In genomic region chr2:140797718-140798117, GRCh38 we compare ENCODE assay signal across 13 cellular contexts.
A peak's percentile ranks its signal among the peaks of the same experiment; 100 is the strongest.
DNase-seq lines count a peak whose midpoint lies in the region; ATAC-seq, FAIRE-seq and TF ChIP-seq lines count a peak whose summit lies in the region.
"Had no signal": no experiment of that assay in that cellular context is flagged by ENCODE, and none has a peak within 500 bp of the region (broad histone marks: within the 10 kb centered on the region; RNA-seq: fewer than 3 reads in every experiment).

No MANE protein-coding gene starts in this region.

- intact Hi-C loops in PC-3 (cut with micrococcal nuclease) (no loop called here), pancreas (cut with DNase I) (no loop called here)

- peaks cover 8% of the 10 kb centered on the region for H3K4me1 ChIP-seq in PC-3 (ENCODE audit: insufficient read depth, low read length)
- H3K4me1 ChIP-seq in pancreas = no peaks in the 10 kb centered on the region
- H3K4me1 ChIP-seq: adrenal gland had no signal

- no peaks in the 10 kb centered on the region for H4K20me1 ChIP-seq in PC-3 (ENCODE audit: low read length)

- peak overlapping the region; percentile 47 for H3K4me2 ChIP-seq in PC-3 (ENCODE audit: low read length)
- H3K4me2 ChIP-seq: hepatocyte had no signal

- WGBS in pancreas, 2 donors = 71 to 73% methylated on average over 4 of the region's 4 CpGs

- H3F3A ChIP-seq in PC-3 (ENCODE audit: low read length, unreplicated experiment) = no peaks in the 10 kb centered on the region

- H3K27me3 ChIP-seq in PC-3 (ENCODE audit: low read length) (no peaks in the 10 kb centered on the region), pancreas (no peaks in the 10 kb centered on the region)
- H3K27me3 ChIP-seq: adrenal gland, hepatocyte had no signal

- FAIRE-seq in pancreas (lab: Jason Lieb, UNC) = no peak

- no peak overlapping the region for H3K4me3 ChIP-seq in PC-3 (ENCODE audit: low read length)
- H3K4me3 ChIP-seq in pancreas = no peak overlapping the region
- H3K4me3 ChIP-seq: adrenal gland, hepatocyte had no signal

- no peaks in the 10 kb centered on the region for H3K36me3 ChIP-seq in PC-3 (ENCODE audit: low read depth, low read length)
- H3K36me3 ChIP-seq in pancreas = no peaks in the 10 kb centered on the region
- H3K36me3 ChIP-seq: adrenal gland had no signal

- CTCF ChIA-PET in PC-3 (lab: Charles Lee) = no interaction called here
- CTCF ChIA-PET in HEK293T (lab: Yijun Ruan, JAX) = no interaction called here

- DNase-seq in PC-3 (peak; percentile 60), T-helper 9 cell (no peak), HEK293T (ENCODE audit: extremely low spot score) (no peak), COLO829 (ENCODE audit: low spot score) (no peak), pancreas (no peak)
- DNase-seq: adrenal gland; CD4-positive, alpha-beta memory T cell; NCI-H1436; stimulated activated CD4-positive, alpha-beta T cell treated with anti-CD3 and anti-CD28 coated beads, Interleukin-2, amount 100 ng/mL, for 48 hours had no signal

- POLR2A ChIA-PET in PC-3 (lab: Charles Lee; ENCODE audit: unreplicated experiment) (no interaction called here), HEK293T (lab: Yijun Ruan, JAX) (no interaction called here)

- ATAC-seq in GM18868 (IDR thresholded peaks at IDR 0.05; ENCODE audit: unreplicated experiment) = peak; percentile 94
- peak; percentile 95 for ATAC-seq in GM21619 (IDR thresholded peaks at IDR 0.05; ENCODE audit: unreplicated experiment)
- ATAC-seq in HG03103 (IDR thresholded peaks at IDR 0.05; ENCODE audit: low read depth, unreplicated experiment) = peak; percentile 79
- ATAC-seq in PC-3 = peak; percentile 50
- ATAC-seq in pancreas = no peak

- no peaks in the 10 kb centered on the region for H3K79me2 ChIP-seq in PC-3 (ENCODE audit: low read length)
- H3K79me2 ChIP-seq: hepatocyte had no signal

- TF ChIP-seq CTCF in PC-3 (conservative IDR thresholded peaks at IDR 0.05; ENCODE audit: low read depth, low read length) (no peak), pancreas (IDR thresholded peaks at IDR 0.05) (no peak)

- peak overlapping the region; percentile 67 for H2AFZ ChIP-seq in PC-3 (ENCODE audit: low read length)
- H2AFZ ChIP-seq: hepatocyte had no signal

- H3K9ac ChIP-seq in PC-3 (ENCODE audit: low read length) = no peak overlapping the region

- H3K9me3 ChIP-seq in PC-3 (ENCODE audit: low read length) = no peaks in the 10 kb centered on the region
- no peaks in the 10 kb centered on the region for H3K9me3 ChIP-seq in pancreas
- H3K9me3 ChIP-seq: adrenal gland had no signal

- no peaks in the 10 kb centered on the region for H3K9me2 ChIP-seq in PC-3 (replicated peaks; ENCODE audit: low read length)

- BruUV-seq in PC-3 (replicated peaks; lab: Mats Ljungman, UMichigan) = no TSS peak

- no peak overlapping the region for H3K27ac ChIP-seq in PC-3 (ENCODE audit: low read length)
- no peak overlapping the region for H3K27ac ChIP-seq in pancreas
- H3K27ac ChIP-seq: adrenal gland, hepatocyte had no signal

TF ChIP-seq in HEK293T, 16 proteins besides CTCF, POLR2A, EP300 and RAD21:
- TF ChIP-seq ZNF384 (IDR thresholded peaks at IDR 0.05) = no peak
- no peak for TF ChIP-seq FOXK2 (IDR thresholded peaks at IDR 0.05)
- no peak for TF ChIP-seq ELF4 (IDR thresholded peaks at IDR 0.05)
- no peak for TF ChIP-seq SUZ12 (IDR thresholded peaks at IDR 0.05)
- no peak for TF ChIP-seq FOXM1 (IDR thresholded peaks at IDR 0.05; ENCODE audit: borderline replicate concordance)
- no peak for TF ChIP-seq HDGF (IDR thresholded peaks at IDR 0.05; ENCODE audit: borderline replicate concordance)
- TF ChIP-seq FOXA1 (IDR thresholded peaks at IDR 0.05) = no peak
- TF ChIP-seq BHLHE40 (IDR thresholded peaks at IDR 0.05; ENCODE audit: borderline replicate concordance) = no peak
- TF ChIP-seq ARNT (IDR thresholded peaks at IDR 0.05) = no peak
- TF ChIP-seq LEF1 (IDR thresholded peaks at IDR 0.05; ENCODE audit: borderline replicate concordance) = no peak
- TF ChIP-seq TARDBP (IDR thresholded peaks at IDR 0.05) = no peak
- TF ChIP-seq CTBP1 (IDR thresholded peaks at IDR 0.05; ENCODE audit: borderline replicate concordance) = no peak
- TF ChIP-seq SP1 (IDR thresholded peaks at IDR 0.05) = no peak
- no peak for TF ChIP-seq NFRKB (IDR thresholded peaks at IDR 0.05)
- TF ChIP-seq PKNOX1 (IDR thresholded peaks at IDR 0.05) = no peak
TF ChIP-seq in HEK293T: peak in this region for 0.

Comparison
In these comparisons a context has a peak if more than half of its experiments do, and no peak if none do; other contexts are left out.
1. ATAC-seq: peak in GM18868 (single experiment), GM21619 (single experiment), HG03103 (single experiment) and PC-3 (single experiment); none in pancreas (0 of 4).